Comparison of ENCODE assay signal across 19 cellular contexts in genomic region chr17:41490620-41491019, GRCh38. TPM values are rescaled to one million over a fixed set of nuclear protein-coding genes. Genes with fewer than 3 reads are reported as not detected.
A peak's percentile ranks its signal among the peaks of the same experiment; 100 is the strongest.
DNase-seq lines count a peak whose midpoint lies in the region; ATAC-seq and TF ChIP-seq lines count a peak whose summit lies in the region.
"Had no signal": no experiment of that assay in that cellular context is flagged by ENCODE, and none has a peak within 500 bp of the region (broad histone marks: within the 10 kb centered on the region; RNA-seq: fewer than 3 reads in every experiment).

No MANE protein-coding gene starts in this region.

- DNase-seq in SKM-1 treated with dmso at 0.1 percent for 144 hours (lab: John Stamatoyannopoulos, UW; ENCODE audit: unreplicated experiment): peak; percentile 6
- DNase-seq in SKM-1 (lab: John Stamatoyannopoulos, UW; ENCODE audit: unreplicated experiment): no peak
- DNase-seq in Panc1 (ENCODE audit: low read depth, low spot score): no peak
- no peak for DNase-seq in memory B cell (ENCODE audit: low spot score in 2 of 2)
- DNase-seq in NCI-H146 treated with DMSO at 0.1 percent for 48 hours (lab: John Stamatoyannopoulos, UW; ENCODE audit: unreplicated experiment): no peak
- no peak for DNase-seq in activated CD4-positive, alpha-beta T cell treated with anti-CD3 and anti-CD28 coated beads, Interleukin-2, amount 50 U/mL, for 4 hours
- DNase-seq: 8988T; CD4-positive, alpha-beta T cell; KG1; NCI-H1930; NCI-H2171 treated with DMSO at 0.1 percent for 48 hours; NCI-H774 had no signal

- in situ Hi-C loops in Panc1 (cut with HindIII; ENCODE audit: low pct_unique_long_range_greater_than_20kb, low sequenced_read_pairs): no loop called here

- CTCF ChIA-PET in Panc1 (lab: Charles Lee): interaction anchor here (0.6 to 0.9 kb wide), 2 partner anchors 30 to 89 kb away, joined by 3 read pairs; no protein-coding TSS in a partner anchor

- H3K27me3 ChIP-seq in Panc1 (ENCODE audit: control insufficient read depth, insufficient read depth, low read length): no peaks in the 10 kb centered on the region

- no peak for ATAC-seq in Panc1
- ATAC-seq in memory B cell (ENCODE audit: low read depth): peak; percentile 19
- ATAC-seq in activated T-helper 17 cell treated with anti-CD3 and anti-CD28 coated beads, Interleukin-2, amount 50 U/mL, for 72 hours (replicated peaks): no peak
- no peak for ATAC-seq in HG03520 (IDR thresholded peaks at IDR 0.05; ENCODE audit: unreplicated experiment)
- ATAC-seq: GM23338 had no signal

- POLR2A ChIA-PET in Panc1 (lab: Charles Lee): interaction anchor here (0.7 kb wide), 1 partner anchor 198 kb away, joined by 5 read pairs; no protein-coding TSS in a partner anchor

- peaks cover 23% of the 10 kb centered on the region for H3K4me1 ChIP-seq in Panc1 (ENCODE audit: control insufficient read depth, insufficient read depth, low read length)

- intact Hi-C loops in Panc1 (cut with micrococcal nuclease; ENCODE audit: unreplicated experiment): no loop called here

- H3K36me3 ChIP-seq in Panc1 (ENCODE audit: control insufficient read depth, insufficient read depth, low read length): no peaks in the 10 kb centered on the region

- TF ChIP-seq CTCF in Panc1 (IDR thresholded peaks at IDR 0.05): no peak

- no peaks in the 10 kb centered on the region for H3K36me3 Mint-ChIP-seq in memory B cell
- H3K36me3 Mint-ChIP-seq in activated T-helper 17 cell treated with anti-CD3 and anti-CD28 coated beads, Interleukin-2, amount 50 U/mL, for 72 hours (ENCODE audit: low read depth): no peaks in the 10 kb centered on the region

- H3K9me3 ChIP-seq in Panc1 (ENCODE audit: control insufficient read depth, insufficient read depth, low read depth, low read length): no peaks in the 10 kb centered on the region

- no TSS peak for BruUV-seq in Panc1 (replicated peaks; lab: Mats Ljungman, UMichigan)

- peaks cover 7% of the 10 kb centered on the region for H3K4me1 Mint-ChIP-seq in memory B cell
- no peaks in the 10 kb centered on the region for H3K4me1 Mint-ChIP-seq in activated T-helper 17 cell treated with anti-CD3 and anti-CD28 coated beads, Interleukin-2, amount 50 U/mL, for 72 hours
- H3K4me1 Mint-ChIP-seq: GM23338 had no signal

- H3K27ac Mint-ChIP-seq in memory B cell: no peak overlapping the region
- no peak overlapping the region for H3K27ac Mint-ChIP-seq in activated T-helper 17 cell treated with anti-CD3 and anti-CD28 coated beads, Interleukin-2, amount 50 U/mL, for 72 hours
- H3K27ac Mint-ChIP-seq: CD4-positive, alpha-beta T cell; GM23338; T-helper 1 cell treated with Interleukin-12 subunit alpha and Interleukin-12 subunit beta and Interleukin-4 antibody, amounts not matched to agents 30 μg/mL and 1 μg/mL, for 36 hours had no signal

- H3K9me3 Mint-ChIP-seq in memory B cell: no peaks in the 10 kb centered on the region
- no peaks in the 10 kb centered on the region for H3K9me3 Mint-ChIP-seq in activated T-helper 17 cell treated with anti-CD3 and anti-CD28 coated beads, Interleukin-2, amount 50 U/mL, for 72 hours
- H3K9me3 Mint-ChIP-seq: CD4-positive, alpha-beta T cell; GM23338; T-helper 1 cell treated with Interleukin-12 subunit alpha and Interleukin-12 subunit beta and Interleukin-4 antibody, amounts not matched to agents 30 μg/mL and 1 μg/mL, for 36 hours had no signal

- no peak overlapping the region for H3K4me3 ChIP-seq in Panc1 (ENCODE audit: low read depth in 2 of 2, low read length in 2 of 2)
- H3K4me3 ChIP-seq: GM23338 had no signal

- peaks cover 7% of the 10 kb centered on the region for H3K27me3 Mint-ChIP-seq in memory B cell
- no peaks in the 10 kb centered on the region for H3K27me3 Mint-ChIP-seq in activated T-helper 17 cell treated with anti-CD3 and anti-CD28 coated beads, Interleukin-2, amount 50 U/mL, for 72 hours
- H3K27me3 Mint-ChIP-seq: CD4-positive, alpha-beta T cell had no signal

- no peak overlapping the region for H3K4me3 Mint-ChIP-seq in memory B cell
- H3K4me3 Mint-ChIP-seq in activated T-helper 17 cell treated with anti-CD3 and anti-CD28 coated beads, Interleukin-2, amount 50 U/mL, for 72 hours: no peak overlapping the region
- H3K4me3 Mint-ChIP-seq: CD4-positive, alpha-beta T cell; GM23338; T-helper 1 cell treated with Interleukin-12 subunit alpha and Interleukin-12 subunit beta and Interleukin-4 antibody, amounts not matched to agents 30 μg/mL and 1 μg/mL, for 36 hours had no signal

- H3K27ac ChIP-seq in Panc1 (ENCODE audit: low read length): peak overlapping the region; percentile 77
- H3K27ac ChIP-seq: HL-60 had no signal

RNA-seq across cellular contexts. Expression of gene KRT36, which starts 0.9 kb away (rescaled TPM):
- total RNA-seq in Panc1 (2021; ENCODE audit: unreplicated experiment): not detected
- 0.18 TPM for polyA plus RNA-seq in Panc1 (2012; ENCODE audit: insufficient read length)
- total RNA-seq in activated T-helper 17 cell treated with anti-CD3 and anti-CD28 coated beads, Interleukin-2, amount 50 U/mL, for 72 hours: not detected
- total RNA-seq: CD4-positive, alpha-beta T cell; GM23338; MCF 10A; NCI-H460 had no signal
- polyA plus RNA-seq: GM23338 had no signal

RNA-seq across cellular contexts. Expression of gene KRT35, which starts 9.7 kb away (rescaled TPM):
- not detected for total RNA-seq in Panc1 (2021; ENCODE audit: unreplicated experiment)
- polyA plus RNA-seq in Panc1 (2012; ENCODE audit: insufficient read length): not detected
- total RNA-seq in activated T-helper 17 cell treated with anti-CD3 and anti-CD28 coated beads, Interleukin-2, amount 50 U/mL, for 72 hours: not detected
- total RNA-seq: CD4-positive, alpha-beta T cell; GM23338; MCF 10A; NCI-H460 had no signal
- polyA plus RNA-seq: GM23338 had no signal

RNA-seq across cellular contexts. Expression of gene KRT13, which starts 14.8 kb away (rescaled TPM):
- 0.36 TPM for total RNA-seq in Panc1 (2021; ENCODE audit: unreplicated experiment)
- 3.3 TPM for polyA plus RNA-seq in Panc1 (2012; ENCODE audit: insufficient read length)
- total RNA-seq in activated T-helper 17 cell treated with anti-CD3 and anti-CD28 coated beads, Interleukin-2, amount 50 U/mL, for 72 hours: not detected
- total RNA-seq: CD4-positive, alpha-beta T cell; GM23338; MCF 10A; NCI-H460 had no signal
- polyA plus RNA-seq: GM23338 had no signal

RNA-seq across cellular contexts. Expression of gene KRT32, which starts 23.4 kb away (rescaled TPM):
- total RNA-seq in Panc1 (2021; ENCODE audit: unreplicated experiment): 0.72 TPM
- polyA plus RNA-seq in Panc1 (2012; ENCODE audit: insufficient read length): 1.0 TPM
- not detected for total RNA-seq in activated T-helper 17 cell treated with anti-CD3 and anti-CD28 coated beads, Interleukin-2, amount 50 U/mL, for 72 hours
- total RNA-seq: CD4-positive, alpha-beta T cell; GM23338; MCF 10A; NCI-H460 had no signal
- polyA plus RNA-seq: GM23338 had no signal

RNA-seq across cellular contexts. Expression of gene KRT15, which starts 28.1 kb away (rescaled TPM):
- 70.4 TPM for total RNA-seq in Panc1 (2021; ENCODE audit: unreplicated experiment)
- 88.0 TPM for polyA plus RNA-seq in Panc1 (2012; ENCODE audit: insufficient read length)
- not detected for total RNA-seq in activated T-helper 17 cell treated with anti-CD3 and anti-CD28 coated beads, Interleukin-2, amount 50 U/mL, for 72 hours
- total RNA-seq: CD4-positive, alpha-beta T cell had no signal
- polyA plus RNA-seq: GM23338 had no signal
